ENCODE assay signal across 7 cellular contexts in the genomic region with DNA sequence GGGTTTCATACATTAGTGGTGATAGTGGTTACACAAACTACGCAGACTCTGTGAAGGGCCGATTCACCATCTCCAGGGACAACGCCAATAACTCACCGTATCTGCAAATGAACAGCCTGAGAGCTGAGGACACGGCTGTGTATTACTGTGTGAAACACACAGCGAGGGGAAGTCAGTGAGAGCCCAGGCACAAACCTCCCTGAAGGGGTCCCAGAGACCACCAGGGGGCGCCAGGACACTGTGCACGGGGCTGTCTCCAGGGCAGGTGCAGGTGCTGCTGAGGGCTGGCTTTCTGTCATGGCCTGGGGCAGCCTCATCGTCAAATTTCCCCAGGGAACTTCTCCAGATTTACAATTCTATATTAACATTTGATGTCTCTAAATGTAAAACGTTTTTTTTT.
DNase-seq lines count a peak whose midpoint lies in the region; ATAC-seq and TF ChIP-seq lines count a peak whose summit lies in the region.
"Not testable (repeated sequence)": the region's sequence is repeated elsewhere in the genome, so short reads cannot be mapped to it uniquely, and the experiment has no call there.

No MANE protein-coding gene starts in this region.

- TF ChIP-seq CTCF in left ventricle myocardium inferior (IDR thresholded peaks at IDR 0.05; ENCODE audit: borderline replicate concordance), result peak; percentile 50

- H3K4me1 ChIP-seq in left ventricle myocardium inferior, result not testable (repeated sequence)

- H3K9me3 Mint-ChIP-seq in activated naive CD8-positive, alpha-beta T cell treated with anti-CD3 and anti-CD28 coated beads for 36 hours, result not testable (repeated sequence)

- H3K4me1 Mint-ChIP-seq in activated naive CD8-positive, alpha-beta T cell treated with anti-CD3 and anti-CD28 coated beads for 36 hours, result not testable (repeated sequence)

- H3K36me3 ChIP-seq in left ventricle myocardium inferior, result not testable (repeated sequence)

- peak; percentile 14 for DNase-seq in activated CD4-positive, CD25-positive, alpha-beta regulatory T cell treated with anti-CD3 and anti-CD28 coated beads, Interleukin-2, amount 50 U/mL, for 16 hours (ENCODE audit: low read depth, low spot score)
- peak; percentile 19 for DNase-seq in activated CD8-positive, alpha-beta memory T cell treated with anti-CD3 and anti-CD28 coated beads, Interleukin-2, amount 50 U/mL, for 24 hours (ENCODE audit: extremely low read depth)
- peak; percentile 34 for DNase-seq in activated naive CD8-positive, alpha-beta T cell treated with anti-CD3 and anti-CD28 coated beads for 36 hours
- peak; percentile 24 for DNase-seq in left ventricle myocardium inferior
- peak; percentile 45 for DNase-seq in sciatic nerve (ENCODE audit: low spot score)
- peak; percentile 7 for DNase-seq in stimulated activated CD8-positive, alpha-beta memory T cell treated with anti-CD3 and anti-CD28 coated beads, Interleukin-12 subunit alpha, Interleukin-12 subunit beta, amount 100 ng/mL, for 1 hour (ENCODE audit: low read depth)

- H3K27me3 ChIP-seq in left ventricle myocardium inferior (ENCODE audit: low read depth), result not testable (repeated sequence)

- H3K4me3 ChIP-seq in left ventricle myocardium inferior, result not testable (repeated sequence)

- ATAC-seq in GM21723 (IDR thresholded peaks at IDR 0.05; ENCODE audit: unreplicated experiment), result peak; percentile 87
- ATAC-seq in sciatic nerve, result not testable (repeated sequence)

- H3K4me3 Mint-ChIP-seq in activated naive CD8-positive, alpha-beta T cell treated with anti-CD3 and anti-CD28 coated beads for 36 hours, result not testable (repeated sequence)

- not testable (repeated sequence) for H3K9me3 ChIP-seq in left ventricle myocardium inferior (replicated peaks)

- not testable (repeated sequence) for H3K27ac ChIP-seq in left ventricle myocardium inferior (replicated peaks)

- H3K27ac Mint-ChIP-seq in activated naive CD8-positive, alpha-beta T cell treated with anti-CD3 and anti-CD28 coated beads for 36 hours, result not testable (repeated sequence)

- H3K27me3 Mint-ChIP-seq in activated naive CD8-positive, alpha-beta T cell treated with anti-CD3 and anti-CD28 coated beads for 36 hours, result not testable (repeated sequence)

- intact Hi-C loops in left ventricle myocardium inferior (cut with micrococcal nuclease); sciatic nerve (cut with DNase I): not testable (repeated sequence)

- H3K36me3 Mint-ChIP-seq in activated naive CD8-positive, alpha-beta T cell treated with anti-CD3 and anti-CD28 coated beads for 36 hours, result not testable (repeated sequence)
